In genomic region chr16:10641953-10642949, GRCh38 we compare ENCODE assay signal across 34 cellular contexts. TPM values are rescaled to one million over a fixed set of nuclear protein-coding genes. Genes with fewer than 3 reads are reported as not detected.
A peak's percentile ranks its signal among the peaks of the same experiment; 100 is the strongest.
DNase-seq lines count a peak whose midpoint lies in the region; ATAC-seq and TF ChIP-seq lines count a peak whose summit lies in the region.
"Had no signal": no experiment of that assay in that cellular context is flagged by ENCODE, and none has a peak within 500 bp of the region (broad histone marks: within the 10 kb centered on the region; RNA-seq: fewer than 3 reads in every experiment).

No MANE protein-coding gene starts in this region.

- H3K27me3 ChIP-seq in HUES48 (ENCODE audit: control insufficient read depth, insufficient read depth, low read length) (no peaks in the 10 kb centered on the region), WERI-Rb-1 (ENCODE audit: insufficient read depth, low read depth, severe bottlenecking) (no peaks in the 10 kb centered on the region), iPS-15b (ENCODE audit: control insufficient read depth, insufficient read depth, low read length) (peaks cover 8% of the 10 kb centered on the region), upper lobe of left lung (no peaks in the 10 kb centered on the region)
- H3K27me3 ChIP-seq: BLaER1 treated with 17β-estradiol and CSF1 and Interleukin-3, amounts not matched to agents 10 nM and 100 nM; breast epithelium; heart left ventricle; pancreas; Peyer's patch; stomach; tibial nerve had no signal

- H3K9ac ChIP-seq in HUES48 (ENCODE audit: low read depth, low read length) (no peak overlapping the region; the same call in 1 of the 2 replicates), iPS-15b (ENCODE audit: low read depth, low read length) (no peak overlapping the region)
- H3K9ac ChIP-seq: BLaER1 treated with 17β-estradiol and CSF1 and Interleukin-3, amounts not matched to agents 10 nM and 100 nM had no signal

- 68 to 73% methylated on average over 6 of the region's 6 CpGs for WGBS in upper lobe of left lung, 2 donors

- H3K4me3 ChIP-seq in HUES48 (ENCODE audit: low read depth, low read length) (peak overlapping the region; percentile 37), WERI-Rb-1 (ENCODE audit: low read depth, low read length) (no peak overlapping the region), iPS-15b (ENCODE audit: low read depth, low read length) (peak overlapping the region; percentile 16), upper lobe of left lung (no peak overlapping the region)
- H3K4me3 ChIP-seq: BLaER1 treated with 17β-estradiol and CSF1 and Interleukin-3, amounts not matched to agents 10 nM and 100 nM; breast epithelium; heart left ventricle; mucosa of descending colon; pancreas; Peyer's patch; smooth muscle cell; stomach; tibial nerve had no signal

- ATAC-seq in upper lobe of left lung (ENCODE audit: low FRiP score in 2 of 2) (no peak), HG03432 (IDR thresholded peaks at IDR 0.05; ENCODE audit: unreplicated experiment) (no peak), HG03354 (IDR thresholded peaks at IDR 0.05; ENCODE audit: poor library complexity, severe bottlenecking, unreplicated experiment) (no peak)
- ATAC-seq: activated CD8-positive, alpha-beta T cell treated with anti-CD3 and anti-CD28 coated beads for 36 hours; effector memory CD8-positive, alpha-beta T cell; esophagus mucosa; foreskin keratinocyte; HCT116; heart left ventricle; mucosa of descending colon; pancreas had no signal

- H3K27ac ChIP-seq in HUES48 (ENCODE audit: low read depth, low read length) (peak overlapping the region; percentile 94), WERI-Rb-1 (no peak overlapping the region), upper lobe of left lung (peak overlapping the region; percentile 9 to 64 (median 52))
- H3K27ac ChIP-seq: BLaER1 treated with 17β-estradiol and CSF1 and Interleukin-3, amounts not matched to agents 10 nM and 100 nM; breast epithelium; foreskin keratinocyte; heart left ventricle; HL-60; pancreas; Peyer's patch; stomach; tibial nerve had no signal

- H3K36me3 ChIP-seq in HUES48 (ENCODE audit: control insufficient read depth, insufficient read depth, low read length), result no peaks in the 10 kb centered on the region
- no peaks in the 10 kb centered on the region for H3K36me3 ChIP-seq in WERI-Rb-1
- no peaks in the 10 kb centered on the region for H3K36me3 ChIP-seq in iPS-15b (ENCODE audit: control insufficient read depth, insufficient read depth, low read length)
- H3K36me3 ChIP-seq in upper lobe of left lung, result no peaks in the 10 kb centered on the region
- H3K36me3 ChIP-seq: BLaER1 treated with 17β-estradiol and CSF1 and Interleukin-3, amounts not matched to agents 10 nM and 100 nM; breast epithelium; heart left ventricle; pancreas; Peyer's patch; stomach; tibial nerve had no signal

- DNase-seq in WERI-Rb-1 (peak; percentile 55), upper lobe of left lung (no peak), SHP77 treated with DMSO at 0.1 percent for 48 hours (lab: John Stamatoyannopoulos, UW) (no peak)
- DNase-seq: activated CD4-positive, alpha-beta T cell treated with anti-CD3 and anti-CD28 coated beads for 1 hour; activated CD8-positive, alpha-beta T cell treated with anti-CD3 and anti-CD28 coated beads for 36 hours; DMS79; effector memory CD8-positive, alpha-beta T cell; foreskin keratinocyte; GF-D8; heart left ventricle; kidney; NCI-H1048; NCI-H1694; NCI-H2171; NCI-H526; pancreas; Peyer's patch; SIG-M5; stimulated activated CD4-positive, alpha-beta T cell treated with anti-CD3 and anti-CD28 coated beads, Interleukin-1b, Interleukin-23, amount 100 ng/mL, for 48 hours; stimulated activated CD8-positive, alpha-beta memory T cell treated with anti-CD3 and anti-CD28 coated beads, Interleukin-4, amount 100 ng/mL, for 48 hours; stomach had no signal

- TF ChIP-seq CTCF in WERI-Rb-1 (IDR thresholded peaks at IDR 0.05; ENCODE audit: low read depth, low read length) (no peak), upper lobe of left lung (IDR thresholded peaks at IDR 0.05) (no peak)

- H3K4me1 ChIP-seq in HUES48 (ENCODE audit: control insufficient read depth, insufficient read depth, low read length), result peaks cover 18% of the 10 kb centered on the region
- H3K4me1 ChIP-seq in iPS-15b (ENCODE audit: control insufficient read depth, insufficient read depth, low read length), result peaks cover 16% of the 10 kb centered on the region
- peaks cover 6 to 31% (median 17%) of the 10 kb centered on the region in 4 donors for H3K4me1 ChIP-seq in upper lobe of left lung
- H3K4me1 ChIP-seq: breast epithelium, foreskin keratinocyte, heart left ventricle, Peyer's patch, tibial nerve had no signal

- TF ChIP-seq POLR2A in upper lobe of left lung (IDR thresholded peaks at IDR 0.05), result no peak

- TF ChIP-seq EP300 in upper lobe of left lung (IDR thresholded peaks at IDR 0.05), result no peak

- H3K9me3 ChIP-seq in HUES48 (ENCODE audit: control insufficient read depth, insufficient read depth, low read length) (no peaks in the 10 kb centered on the region), WERI-Rb-1 (ENCODE audit: severe bottlenecking) (no peaks in the 10 kb centered on the region), iPS-15b (ENCODE audit: control insufficient read depth, insufficient read depth, low read length) (no peaks in the 10 kb centered on the region), upper lobe of left lung (no peaks in the 10 kb centered on the region)
- H3K9me3 ChIP-seq: breast epithelium, mucosa of descending colon, pancreas had no signal

RNA-seq across cellular contexts. Expression of gene TEKT5, which starts 52.5 kb away (rescaled TPM):
- 1 to 10 TPM in 1 of 6 donors, under 1 TPM in 2, not detected in 3; 0.20 to 2.1 (median 0.44) TPM for total RNA-seq in upper lobe of left lung
- total RNA-seq: activated T-helper 2 cell treated with anti-CD3 and anti-CD28 coated beads, Interferon-gamma antibody, Interleukin-2, Interleukin-4, amounts not matched to agents 10 μg/mL and 5 μg/mL and 100 μg/mL, durations not matched to agents 14 hours and 24 hours and 36 hours; breast epithelium; esophagus mucosa; foreskin keratinocyte; smooth muscle cell; tibial nerve had no signal

Comparison
In these comparisons a context has a peak if more than half of its experiments do, and no peak if none do; other contexts are left out.
1. H3K4me3 ChIP-seq: peak in HUES48 (single experiment) and iPS-15b (single experiment); none in WERI-Rb-1 (single experiment) and upper lobe of left lung (0 of 4).